In genomic region chr17:19141366-19142155, GRCh38 we compare ENCODE assay signal across 11 cellular contexts. TPM values are rescaled to one million over a fixed set of nuclear protein-coding genes. Genes with fewer than 3 reads are reported as not detected.
A peak's percentile ranks its signal among the peaks of the same experiment; 100 is the strongest.
DNase-seq lines count a peak whose midpoint lies in the region; ATAC-seq and TF ChIP-seq lines count a peak whose summit lies in the region.
"Not testable (repeated sequence)": the region's sequence is repeated elsewhere in the genome, so short reads cannot be mapped to it uniquely, and the experiment has no call there.
"Had no signal": no experiment of that assay in that cellular context is flagged by ENCODE, and none has a peak within 500 bp of the region (broad histone marks: within the 10 kb centered on the region; RNA-seq: fewer than 3 reads in every experiment).

No MANE protein-coding gene starts in this region.

- not testable (repeated sequence) for H3K27ac ChIP-seq in Panc1 (ENCODE audit: low read length)
- H3K27ac ChIP-seq in heart right ventricle (peak overlapping the region in 3 of 10 donors; percentile 43 to 76 (median 60)), tibial artery (peak overlapping the region; percentile 71 to 72)

- not testable (repeated sequence) for H3K36me3 Mint-ChIP-seq in activated naive CD8-positive, alpha-beta T cell treated with anti-CD3 and anti-CD28 coated beads, Interleukin-2, amount 10 ng/mL, durations not matched to agents 7 days and 5 days; naive thymus-derived CD8-positive, alpha-beta T cell

- POLR2A ChIA-PET in Panc1 (lab: Charles Lee); activated naive CD8-positive, alpha-beta T cell treated with anti-CD3 and anti-CD28 coated beads, Interleukin-2, amount 10 ng/mL, durations not matched to agents 7 days and 5 days (lab: Charles Lee); naive thymus-derived CD8-positive, alpha-beta T cell (lab: Charles Lee): not testable (repeated sequence)

- not testable (repeated sequence) for DNase-seq in Panc1 (ENCODE audit: low read depth, low spot score); activated naive CD8-positive, alpha-beta T cell treated with anti-CD3 and anti-CD28 coated beads, Interleukin-2, amount 10 ng/mL, durations not matched to agents 7 days and 5 days; naive thymus-derived CD8-positive, alpha-beta T cell
- DNase-seq in heart right ventricle (peak; percentile 1 to 14), tibial artery (peak; percentile 22 to 76)

- ATAC-seq in GM18498 (IDR thresholded peaks at IDR 0.05; ENCODE audit: unreplicated experiment) (peak; percentile 50), GM21423 (IDR thresholded peaks at IDR 0.05; ENCODE audit: unreplicated experiment) (peak; percentile 46), HG02981 (IDR thresholded peaks at IDR 0.05; ENCODE audit: unreplicated experiment) (peak; percentile 43), Panc1 (peak; percentile 86), heart right ventricle (peak; percentile 85 to 93 (median 91))
- ATAC-seq in activated naive CD8-positive, alpha-beta T cell treated with anti-CD3 and anti-CD28 coated beads, Interleukin-2, amount 10 ng/mL, durations not matched to agents 7 days and 5 days (ENCODE audit: low read depth) = peak; percentile 86
- ATAC-seq in naive thymus-derived CD8-positive, alpha-beta T cell = peak; percentile 95 to 99

- in situ Hi-C loops in Panc1 (cut with HindIII; ENCODE audit: low pct_unique_long_range_greater_than_20kb, low sequenced_read_pairs) = not testable (repeated sequence)

- H3K27me3 Mint-ChIP-seq in activated naive CD8-positive, alpha-beta T cell treated with anti-CD3 and anti-CD28 coated beads, Interleukin-2, amount 10 ng/mL, durations not matched to agents 7 days and 5 days; naive thymus-derived CD8-positive, alpha-beta T cell: not testable (repeated sequence)

- H3K4me3 Mint-ChIP-seq in activated naive CD8-positive, alpha-beta T cell treated with anti-CD3 and anti-CD28 coated beads, Interleukin-2, amount 10 ng/mL, durations not matched to agents 7 days and 5 days; naive thymus-derived CD8-positive, alpha-beta T cell: not testable (repeated sequence)

- H3K9me3 Mint-ChIP-seq in activated naive CD8-positive, alpha-beta T cell treated with anti-CD3 and anti-CD28 coated beads, Interleukin-2, amount 10 ng/mL, durations not matched to agents 7 days and 5 days; naive thymus-derived CD8-positive, alpha-beta T cell: not testable (repeated sequence)

- BruUV-seq in Panc1 (replicated peaks; lab: Mats Ljungman, UMichigan) = not testable (repeated sequence)

- H3K4me3 ChIP-seq in Panc1 (ENCODE audit: low read depth in 2 of 2, low read length in 2 of 2); heart right ventricle: not testable (repeated sequence)
- H3K4me3 ChIP-seq in tibial artery = peak overlapping the region; percentile 22 to 38

- H3K4me1 Mint-ChIP-seq in activated naive CD8-positive, alpha-beta T cell treated with anti-CD3 and anti-CD28 coated beads, Interleukin-2, amount 10 ng/mL, durations not matched to agents 7 days and 5 days; naive thymus-derived CD8-positive, alpha-beta T cell: not testable (repeated sequence)

- not testable (repeated sequence) for H3K36me3 ChIP-seq in Panc1 (ENCODE audit: control insufficient read depth, insufficient read depth, low read length); heart right ventricle; tibial artery

- not testable (repeated sequence) for H3K9me3 ChIP-seq in Panc1 (ENCODE audit: control insufficient read depth, insufficient read depth, low read depth, low read length); heart right ventricle; tibial artery

- not testable (repeated sequence) for H3K4me1 ChIP-seq in Panc1 (ENCODE audit: control insufficient read depth, insufficient read depth, low read length); heart right ventricle; tibial artery

- H3K27me3 ChIP-seq in Panc1 (ENCODE audit: control insufficient read depth, insufficient read depth, low read length); heart right ventricle; tibial artery: not testable (repeated sequence)

- H3K27ac Mint-ChIP-seq in activated naive CD8-positive, alpha-beta T cell treated with anti-CD3 and anti-CD28 coated beads, Interleukin-2, amount 10 ng/mL, durations not matched to agents 7 days and 5 days; naive thymus-derived CD8-positive, alpha-beta T cell: not testable (repeated sequence)

- CTCF ChIA-PET in Panc1 (lab: Charles Lee) = not testable (repeated sequence)

- TF ChIP-seq CTCF in Panc1 (IDR thresholded peaks at IDR 0.05); heart right ventricle (IDR thresholded peaks at IDR 0.05); tibial artery (IDR thresholded peaks at IDR 0.05): not testable (repeated sequence)

- intact Hi-C loops in Panc1 (cut with micrococcal nuclease; ENCODE audit: unreplicated experiment); heart right ventricle (cut with DNase I); tibial artery (cut with DNase I; ENCODE audit: low total_unique reads): not testable (repeated sequence)

- WGBS in heart right ventricle, 2 donors = 15 to 24% methylated on average over 3 to 4 of the region's 30 CpGs

RNA-seq across cellular contexts. Expression of gene GRAPL, which starts 14.2 kb away (rescaled TPM):
- total RNA-seq in Panc1 (2021; ENCODE audit: unreplicated experiment) = 0.31 TPM
- polyA plus RNA-seq in Panc1 (2012; ENCODE audit: insufficient read length) = not detected
- total RNA-seq in activated naive CD8-positive, alpha-beta T cell treated with anti-CD3 and anti-CD28 coated beads, Interleukin-2, amount 10 ng/mL, durations not matched to agents 7 days and 5 days = 10 to 100 TPM; 17.9 to 18.4 TPM
- total RNA-seq in heart right ventricle = 1 to 10 TPM in 7 of 10 donors, under 1 TPM in 3; 0.53 to 2.9 (median 1.6) TPM
- polyA plus RNA-seq in heart right ventricle = 1 to 10 TPM in 1 of 2 donors, under 1 TPM in 1; 0.94 to 3.1 TPM
- 10 to 100 TPM; 67.3 to 69.6 TPM for total RNA-seq in naive thymus-derived CD8-positive, alpha-beta T cell
- polyA plus RNA-seq in naive thymus-derived CD8-positive, alpha-beta T cell = 1 to 10 TPM in 1 of 3 donors, under 1 TPM in 2; 0.44 to 1.2 (median 0.71) TPM
- total RNA-seq: astrocyte, osteoblast had no signal
- polyA plus RNA-seq: fibroblast of lung had no signal

Comparison
In these comparisons a context has a peak if more than half of its experiments do, and no peak if none do; other contexts are left out.
1. ATAC-seq: peak in every context shown above with its lines; median percentile 97 in naive thymus-derived CD8-positive, alpha-beta T cell; 91 in heart right ventricle; 86 in Panc1; 86 in activated naive CD8-positive, alpha-beta T cell treated with anti-CD3 and anti-CD28 coated beads, Interleukin-2, amount 10 ng/mL, durations not matched to agents 7 days and 5 days; 50 in GM18498; 46 in GM21423; 43 in HG02981.
2. RNA of gene GRAPL, which starts 14.2 kb away (total RNA-seq): 67.3 to 69.6 TPM in naive thymus-derived CD8-positive, alpha-beta T cell and 17.9 to 18.4 TPM in activated naive CD8-positive, alpha-beta T cell treated with anti-CD3 and anti-CD28 coated beads, Interleukin-2, amount 10 ng/mL, durations not matched to agents 7 days and 5 days; 0.53 to 2.9 TPM in heart right ventricle and 0.31 TPM in Panc1 (single experiment); every median in the first group is over 4 times any median in the second.